In genomic region chr1:230084408-230085177, GRCh38 we compare ENCODE assay signal across 10 cellular contexts. TPM values are rescaled to one million over a fixed set of nuclear protein-coding genes. Genes with fewer than 3 reads are reported as not detected.
DNase-seq lines count a peak whose midpoint lies in the region; ATAC-seq, FAIRE-seq and TF ChIP-seq lines count a peak whose summit lies in the region.
"Had no signal": no experiment of that assay in that cellular context is flagged by ENCODE, and none has a peak within 500 bp of the region (broad histone marks: within the 10 kb centered on the region; RNA-seq: fewer than 3 reads in every experiment).

No MANE protein-coding gene starts in this region.

- TF ChIP-seq POLR2A in GM12891 (IDR thresholded peaks at IDR 0.05; ENCODE audit: low read depth, low read length): no peak

- H3K27ac Mint-ChIP-seq in activated CD8-positive, alpha-beta memory T cell treated with anti-CD3 and anti-CD28 coated beads, Interleukin-2, amount 10 ng/mL, durations not matched to agents 7 days and 5 days: peak overlapping the region; percentile 72

- DNase-seq in EL (peak; percentile 99), LoVo (ENCODE audit: low spot score) (peak; percentile 64), fibroblast of pulmonary artery (ENCODE audit: low read depth) (peak; percentile 97), NCI-H187 (lab: John Stamatoyannopoulos, UW) (no peak), GM12891 (ENCODE audit: insufficient read length, low spot score) (no peak)
- DNase-seq in activated CD8-positive, alpha-beta memory T cell treated with anti-CD3 and anti-CD28 coated beads, Interleukin-2, amount 10 ng/mL, durations not matched to agents 7 days and 5 days: peak; percentile 77

- no peak for FAIRE-seq in GM12891 (lab: Jason Lieb, UNC)

- no peak for TF ChIP-seq CTCF in fibroblast of pulmonary artery (IDR thresholded peaks at IDR 0.05; ENCODE audit: low read length, missing control alignments)

- ATAC-seq in activated CD8-positive, alpha-beta memory T cell treated with anti-CD3 and anti-CD28 coated beads, Interleukin-2, amount 10 ng/mL, durations not matched to agents 7 days and 5 days: peak; percentile 90
- no peak for ATAC-seq in HG03378 (IDR thresholded peaks at IDR 0.05; ENCODE audit: unreplicated experiment)

- CTCF ChIA-PET in activated CD8-positive, alpha-beta memory T cell treated with anti-CD3 and anti-CD28 coated beads, Interleukin-2, amount 10 ng/mL, durations not matched to agents 7 days and 5 days (lab: Charles Lee): interaction anchor here (1.0 to 1.5 kb wide), 4 partner anchors 15 to 38 kb away, joined by 3 to 5 read pairs (median 4); partner anchors contain the start of gene GALNT2

- peaks cover 62% of the 10 kb centered on the region for H3K4me1 ChIP-seq in skeletal muscle satellite cell (ENCODE audit: control insufficient read depth, insufficient read depth, low read length)
- H3K4me1 ChIP-seq: parathyroid adenoma had no signal

- no peaks in the 10 kb centered on the region for H3K9me3 ChIP-seq in skeletal muscle satellite cell (replicated peaks; ENCODE audit: low read length)

- H3K27me3 Mint-ChIP-seq in activated CD8-positive, alpha-beta memory T cell treated with anti-CD3 and anti-CD28 coated beads, Interleukin-2, amount 10 ng/mL, durations not matched to agents 7 days and 5 days: no peaks in the 10 kb centered on the region
- H3K27me3 Mint-ChIP-seq: IgD-negative memory B cell had no signal

- H3K4me3 ChIP-seq in fibroblast of pulmonary artery (replicated peaks; ENCODE audit: low read depth, low read length) (no peak overlapping the region), skeletal muscle satellite cell (ENCODE audit: low read length) (peak overlapping the region; percentile 49)

- H3K9ac ChIP-seq in skeletal muscle satellite cell (ENCODE audit: low read depth, low read length): peak overlapping the region; percentile 77
- H3K9ac ChIP-seq: parathyroid adenoma had no signal

- peak overlapping the region; percentile 1 for H3K4me3 Mint-ChIP-seq in activated CD8-positive, alpha-beta memory T cell treated with anti-CD3 and anti-CD28 coated beads, Interleukin-2, amount 10 ng/mL, durations not matched to agents 7 days and 5 days
- H3K4me3 Mint-ChIP-seq: IgD-negative memory B cell had no signal

- peaks cover 19% of the 10 kb centered on the region for H3K36me3 Mint-ChIP-seq in activated CD8-positive, alpha-beta memory T cell treated with anti-CD3 and anti-CD28 coated beads, Interleukin-2, amount 10 ng/mL, durations not matched to agents 7 days and 5 days

- H3K4me2 ChIP-seq in skeletal muscle satellite cell (ENCODE audit: low read length): peak overlapping the region; percentile 81

- peaks cover 5% of the 10 kb centered on the region for H3K36me3 ChIP-seq in skeletal muscle satellite cell (ENCODE audit: insufficient read depth, low read length)

- peaks cover 5% of the 10 kb centered on the region for H3K9me3 Mint-ChIP-seq in activated CD8-positive, alpha-beta memory T cell treated with anti-CD3 and anti-CD28 coated beads, Interleukin-2, amount 10 ng/mL, durations not matched to agents 7 days and 5 days (ENCODE audit: low read depth)

- H3K4me1 Mint-ChIP-seq in activated CD8-positive, alpha-beta memory T cell treated with anti-CD3 and anti-CD28 coated beads, Interleukin-2, amount 10 ng/mL, durations not matched to agents 7 days and 5 days: peaks cover 28% of the 10 kb centered on the region

- no peaks in the 10 kb centered on the region for H3K27me3 ChIP-seq in skeletal muscle satellite cell (ENCODE audit: control insufficient read depth, insufficient read depth, low read length)

TF ChIP-seq in GM12891, 5 proteins besides CTCF, POLR2A, EP300 and RAD21:
- TF ChIP-seq POLR2AphosphoS5 (IDR thresholded peaks at IDR 0.05; ENCODE audit: low read depth, low read length): no peak
- TF ChIP-seq TAF1 (IDR thresholded peaks at IDR 0.05; ENCODE audit: low read depth, low read length): no peak
- no peak for TF ChIP-seq POU2F2 (IDR thresholded peaks at IDR 0.05; ENCODE audit: low read depth, low read length)
- TF ChIP-seq PAX5 (IDR thresholded peaks at IDR 0.05; ENCODE audit: insufficient read depth, low read length, severe bottlenecking): no peak
- TF ChIP-seq SPI1 (IDR thresholded peaks at IDR 0.05; ENCODE audit: low read depth, low read length): no peak

RNA-seq across cellular contexts. Expression of gene GALNT2, which starts 17.6 kb away (rescaled TPM):
- total RNA-seq in activated CD8-positive, alpha-beta memory T cell treated with anti-CD3 and anti-CD28 coated beads, Interleukin-2, amount 10 ng/mL, durations not matched to agents 7 days and 5 days: 10 to 100 TPM; 25.0 to 30.2 TPM
- total RNA-seq in skeletal muscle satellite cell (2012; rRNA removed): 64.9 and 78.3 TPM in 2 replicates
- polyA plus RNA-seq in GM12891 (2012; ENCODE audit: low read depth, missing spikeins): 18.6 TPM

Comparison
In these comparisons a context has a peak if more than half of its experiments do, and no peak if none do; other contexts are left out.
1. DNase-seq: peak in EL (single experiment), LoVo (single experiment), activated CD8-positive, alpha-beta memory T cell treated with anti-CD3 and anti-CD28 coated beads, Interleukin-2, amount 10 ng/mL, durations not matched to agents 7 days and 5 days (single experiment) and fibroblast of pulmonary artery (single experiment); none in NCI-H187 (0 of 2) and GM12891 (single experiment).